Comparison of ENCODE assay signal across 8 cellular contexts in genomic region chr6:111871725-111872520, GRCh38. TPM values are rescaled to one million over a fixed set of nuclear protein-coding genes. Genes with fewer than 3 reads are reported as not detected.
DNase-seq lines count a peak whose midpoint lies in the region; ATAC-seq, FAIRE-seq and TF ChIP-seq lines count a peak whose summit lies in the region.

No MANE protein-coding gene starts in this region.

- H3K36me3 Mint-ChIP-seq in activated naive CD4-positive, alpha-beta T cell treated with anti-CD3 and anti-CD28 coated beads for 36 hours (ENCODE audit: low read depth) = peaks cover 29% of the 10 kb centered on the region
- H3K36me3 Mint-ChIP-seq in astrocyte (ENCODE audit: low read depth, unreplicated experiment) = peaks cover 2% of the 10 kb centered on the region

- CTCF ChIA-PET in activated naive CD4-positive, alpha-beta T cell treated with anti-CD3 and anti-CD28 coated beads for 36 hours (lab: Charles Lee) = interaction anchor here (1.2 kb wide), 2 partner anchors 77 to 121 kb away, joined by 3 to 6 read pairs; no protein-coding TSS in a partner anchor

- no peaks in the 10 kb centered on the region for H3K27me3 Mint-ChIP-seq in activated naive CD4-positive, alpha-beta T cell treated with anti-CD3 and anti-CD28 coated beads for 36 hours (ENCODE audit: low read depth)
- no peaks in the 10 kb centered on the region for H3K27me3 Mint-ChIP-seq in astrocyte (ENCODE audit: low read depth, unreplicated experiment)

- peak overlapping the region; percentile 99 for H3K4me2 ChIP-seq in astrocyte (ENCODE audit: low read length)

- peak overlapping the region; percentile 73 for H3K27ac ChIP-seq in astrocyte (ENCODE audit: low read depth, low read length)

- ATAC-seq in left ventricle myocardium superior (peak; percentile 46), omental fat pad (ENCODE audit: low FRiP score) (no peak), GM21360 (IDR thresholded peaks at IDR 0.05; ENCODE audit: unreplicated experiment) (no peak)

- no peak for FAIRE-seq in astrocyte (lab: Jason Lieb, UNC)

- peaks cover 47% of the 10 kb centered on the region for H3K4me1 Mint-ChIP-seq in activated naive CD4-positive, alpha-beta T cell treated with anti-CD3 and anti-CD28 coated beads for 36 hours (ENCODE audit: low read depth)
- H3K4me1 Mint-ChIP-seq in astrocyte (ENCODE audit: low read depth, unreplicated experiment) = peaks cover 21% of the 10 kb centered on the region

- peak overlapping the region; percentile 92 for H3K9ac ChIP-seq in astrocyte (ENCODE audit: low read length)

- TF ChIP-seq CTCF in astrocyte (IDR thresholded peaks at IDR 0.05; ENCODE audit: insufficient read depth, low read depth, low read length) (no peak), omental fat pad (IDR thresholded peaks at IDR 0.05) (no peak)

- H3K79me2 ChIP-seq in astrocyte (ENCODE audit: insufficient read depth, low read length) = peaks cover 56% of the 10 kb centered on the region

- intact Hi-C loops in activated naive CD4-positive, alpha-beta T cell treated with anti-CD3 and anti-CD28 coated beads for 36 hours (cut with micrococcal nuclease) = loop anchor here (1.0 to 5.0 kb wide), 9 partner anchors 28 to 1055 kb away; partner anchors contain the start of genes CDK19, REV3L and TRAF3IP2
- intact Hi-C loops in left ventricle myocardium superior (cut with micrococcal nuclease) = loop anchor here (10.0 kb wide), 2 partner anchors 123 to 157 kb away; no protein-coding TSS in a partner anchor
- intact Hi-C loops in posterior cingulate gyrus (cut with DNase I) = loop anchor here (2.0 to 10.0 kb wide), 3 partner anchors 57 to 161 kb away; no protein-coding TSS in a partner anchor

- H3K27ac Mint-ChIP-seq in activated naive CD4-positive, alpha-beta T cell treated with anti-CD3 and anti-CD28 coated beads for 36 hours = peak overlapping the region; percentile 97
- peak overlapping the region; percentile 92 for H3K27ac Mint-ChIP-seq in astrocyte (ENCODE audit: unreplicated experiment)

- H3K4me1 ChIP-seq in astrocyte (ENCODE audit: insufficient read depth, low read length) = peaks cover 16% of the 10 kb centered on the region

- no peaks in the 10 kb centered on the region for H3K9me3 Mint-ChIP-seq in activated naive CD4-positive, alpha-beta T cell treated with anti-CD3 and anti-CD28 coated beads for 36 hours
- no peaks in the 10 kb centered on the region for H3K9me3 Mint-ChIP-seq in astrocyte (ENCODE audit: unreplicated experiment)

- H3K27me3 ChIP-seq in astrocyte (ENCODE audit: insufficient read depth, low read length) = no peaks in the 10 kb centered on the region

- peak overlapping the region; percentile 54 for H2AFZ ChIP-seq in astrocyte (ENCODE audit: low read depth, low read length)

- peak; percentile 57 for DNase-seq in activated naive CD4-positive, alpha-beta T cell treated with anti-CD3 and anti-CD28 coated beads for 36 hours
- no peak for DNase-seq in activated naive CD4-positive, alpha-beta T cell (lab: John Stamatoyannopoulos, UW)
- DNase-seq in NCI-H69 (lab: John Stamatoyannopoulos, UW) = peak; percentile 92
- DNase-seq in astrocyte (ENCODE audit: low read depth) = no peak
- DNase-seq in left ventricle myocardium superior = peak; percentile 55
- DNase-seq in posterior cingulate gyrus = peak in 9 of 10 donors; percentile 28 to 91 (median 58)
- no peak for DNase-seq in omental fat pad (ENCODE audit: low spot score)

- H3K4me3 Mint-ChIP-seq in activated naive CD4-positive, alpha-beta T cell treated with anti-CD3 and anti-CD28 coated beads for 36 hours = peak overlapping the region; percentile 96
- H3K4me3 Mint-ChIP-seq in astrocyte (ENCODE audit: unreplicated experiment) = peak overlapping the region; percentile 98

- no peaks in the 10 kb centered on the region for H3K36me3 ChIP-seq in astrocyte (ENCODE audit: insufficient read depth, low read length)

- H3K4me3 ChIP-seq in astrocyte (ENCODE audit: insufficient read depth, low read depth, low read length) = peak overlapping the region; percentile 86

- H4K20me1 ChIP-seq in astrocyte (ENCODE audit: insufficient read depth, low read length) = peaks cover 45% of the 10 kb centered on the region

- H3K9me3 ChIP-seq in astrocyte (ENCODE audit: insufficient read depth, low read depth, low read length) = no peaks in the 10 kb centered on the region

RNA-seq across cellular contexts. Expression of gene FYN, which starts 1.3 kb away (rescaled TPM):
- 100 to 1,000 TPM; 236 to 244 TPM for total RNA-seq in activated naive CD4-positive, alpha-beta T cell treated with anti-CD3 and anti-CD28 coated beads for 36 hours
- total RNA-seq in astrocyte (167 and 168 TPM in 2 replicates), left ventricle myocardium superior (51.6 TPM), omental fat pad (100 to 1,000 TPM; 108 to 281 (median 186) TPM)

Comparison
In these comparisons a context has a peak if more than half of its experiments do, and no peak if none do; other contexts are left out.
1. DNase-seq: peak in activated naive CD4-positive, alpha-beta T cell treated with anti-CD3 and anti-CD28 coated beads for 36 hours (single experiment), NCI-H69 (single experiment), left ventricle myocardium superior (single experiment) and posterior cingulate gyrus (9 of 10); none in activated naive CD4-positive, alpha-beta T cell (0 of 4), astrocyte (single experiment) and omental fat pad (single experiment).